8 cellular contexts compared by ENCODE assay signal in the genomic region with DNA sequence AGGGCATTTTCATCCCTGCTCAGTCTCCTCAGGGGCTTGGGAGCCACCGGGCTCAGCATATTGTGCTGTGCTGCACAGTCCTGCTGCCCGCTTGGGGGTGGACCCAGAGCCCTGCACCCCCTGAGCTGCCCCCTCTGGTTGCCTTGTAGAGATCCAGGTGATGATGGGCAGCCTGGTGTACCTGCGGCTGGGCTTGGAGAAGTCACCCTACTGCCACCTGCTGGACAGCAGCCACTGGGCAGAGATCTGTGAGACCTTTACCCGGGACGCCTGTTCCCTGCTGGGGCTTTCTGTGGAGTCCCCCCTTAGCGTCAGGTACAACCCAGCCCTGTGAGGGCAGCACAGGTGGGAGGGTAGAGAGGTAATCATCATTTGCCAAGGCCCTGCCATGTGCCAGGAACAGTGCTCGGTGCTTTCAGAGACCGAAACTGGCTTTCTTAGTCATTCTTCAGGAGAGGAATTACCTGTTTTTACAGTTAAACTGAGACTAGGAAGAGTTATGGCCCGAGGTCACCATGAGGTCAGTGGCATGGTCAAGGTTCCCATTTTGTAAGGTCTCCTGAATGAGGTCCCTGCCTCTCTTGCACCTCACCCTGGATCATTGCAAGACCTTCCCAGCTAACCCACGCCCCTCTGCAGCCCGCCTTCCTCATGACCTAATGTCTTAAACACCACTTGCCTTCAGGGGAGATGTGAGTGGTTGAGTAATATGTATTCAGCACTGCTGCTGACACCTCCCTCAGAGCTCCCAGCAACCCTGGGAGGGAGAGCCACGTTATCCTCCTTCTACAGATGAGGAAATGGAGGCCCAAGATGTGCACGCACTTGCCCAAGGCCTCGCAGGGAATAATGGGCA. TPM values are rescaled to one million over a fixed set of nuclear protein-coding genes. Genes with fewer than 3 reads are reported as not detected.
DNase-seq lines count a peak whose midpoint lies in the region; ATAC-seq, FAIRE-seq and TF ChIP-seq lines count a peak whose summit lies in the region.

No MANE protein-coding gene starts in this region.

- H2AFZ ChIP-seq in astrocyte (ENCODE audit: low read depth, low read length) (no peak overlapping the region), keratinocyte (ENCODE audit: control insufficient read depth, low read length) (no peak overlapping the region)

- H3K4me1 ChIP-seq in astrocyte (ENCODE audit: insufficient read depth, low read length) (no peaks in the 10 kb centered on the region), keratinocyte (ENCODE audit: control insufficient read depth, extremely low read depth, insufficient read depth, low read length) (peaks cover 15% of the 10 kb centered on the region)

- dilution Hi-C loops in keratinocyte (cut with MboI; ENCODE audit: extremely low pct_ligation_motif_present, low sequenced_read_pairs) = no loop called here

- H3K9ac ChIP-seq in astrocyte (ENCODE audit: low read length) (no peak overlapping the region), keratinocyte (ENCODE audit: control insufficient read depth, extremely low read depth, insufficient read depth, low read length) (peak overlapping the region; percentile 53)

- no peaks in the 10 kb centered on the region for H3K9me3 ChIP-seq in MG63
- H3K9me3 ChIP-seq in astrocyte (ENCODE audit: insufficient read depth, low read depth, low read length) = no peaks in the 10 kb centered on the region
- no peaks in the 10 kb centered on the region for H3K9me3 ChIP-seq in keratinocyte (ENCODE audit: control insufficient read depth, low read depth, low read length)

- DNase-seq in MG63 = peak; percentile 55
- peak; percentile 47 to 67 (median 60) for DNase-seq in T-helper 2 cell
- DNase-seq in astrocyte (ENCODE audit: low read depth) = no peak
- peak; percentile 65 for DNase-seq in keratinocyte (ENCODE audit: low read depth, low spot score)
- peak; percentile 53 to 56 (median 55) for DNase-seq in stimulated activated CD4-positive, alpha-beta T cell treated with anti-CD3 and anti-CD28 coated beads, TNF-alpha, amount 100 ng/mL, for 1 hour (ENCODE audit: low read depth in 3 of 3, low spot score in 1 of 3)
- DNase-seq in NCI-H524 treated with DMSO at 0.1 percent for 48 hours (lab: John Stamatoyannopoulos, UW) = no peak

- H3K4me1 Mint-ChIP-seq in astrocyte (ENCODE audit: low read depth, unreplicated experiment) = peaks cover 3% of the 10 kb centered on the region

- no peaks in the 10 kb centered on the region for H3K9me3 Mint-ChIP-seq in astrocyte (ENCODE audit: unreplicated experiment)

- H3K4me2 ChIP-seq in astrocyte (ENCODE audit: low read length) = no peak overlapping the region
- H3K4me2 ChIP-seq in keratinocyte (ENCODE audit: control insufficient read depth, extremely low read depth, insufficient read depth, low read depth, low read length) = peak overlapping the region; percentile 47

- no peaks in the 10 kb centered on the region for H3K27me3 Mint-ChIP-seq in astrocyte (ENCODE audit: low read depth, unreplicated experiment)

- peak; percentile 60 for ATAC-seq in GM21381 (IDR thresholded peaks at IDR 0.05; ENCODE audit: unreplicated experiment)

- H4K20me1 ChIP-seq in astrocyte (ENCODE audit: insufficient read depth, low read length) (peaks cover 38% of the 10 kb centered on the region), keratinocyte (ENCODE audit: control insufficient read depth, extremely low read depth, insufficient read depth, low read length) (peaks cover 8% of the 10 kb centered on the region)

- peak; percentile 93 for TF ChIP-seq CTCF in C4-2B (conservative IDR thresholded peaks at IDR 0.05)
- peak; percentile 62 for TF ChIP-seq CTCF in astrocyte (IDR thresholded peaks at IDR 0.05; ENCODE audit: insufficient read depth, low read depth, low read length)
- TF ChIP-seq CTCF in keratinocyte (optimal IDR thresholded peaks at IDR 0.05 in 1 of 3, IDR thresholded peaks at IDR 0.05 in 1 of 3, conservative IDR thresholded peaks at IDR 0.05 in 1 of 3; ENCODE audit: extremely low read depth in 1 of 3, insufficient read depth in 2 of 3, low read length in 3 of 3) = peak; percentile 89 to 91 (median 90)

- H3K9me1 ChIP-seq in keratinocyte (ENCODE audit: control insufficient read depth, extremely low read depth, insufficient read depth, low read length) = no peaks in the 10 kb centered on the region

- peaks cover 2% of the 10 kb centered on the region for H3K79me2 ChIP-seq in astrocyte (ENCODE audit: insufficient read depth, low read length)
- peaks cover 2% of the 10 kb centered on the region for H3K79me2 ChIP-seq in keratinocyte (ENCODE audit: control insufficient read depth, insufficient read depth, low read length)

- H3K36me3 Mint-ChIP-seq in astrocyte (ENCODE audit: low read depth, unreplicated experiment) = peaks cover 16% of the 10 kb centered on the region

- FAIRE-seq in astrocyte (lab: Jason Lieb, UNC) (no peak), keratinocyte (lab: Jason Lieb, UNC) (peak; percentile 79)

- no peak overlapping the region for H3K27ac Mint-ChIP-seq in astrocyte (ENCODE audit: unreplicated experiment)

- no peak overlapping the region for H3K4me3 Mint-ChIP-seq in astrocyte (ENCODE audit: unreplicated experiment)

- H3K36me3 ChIP-seq in MG63 (peaks cover 94% of the 10 kb centered on the region), astrocyte (ENCODE audit: insufficient read depth, low read length) (peaks cover 45% of the 10 kb centered on the region), keratinocyte (ENCODE audit: control insufficient read depth in 2 of 2, extremely low read depth in 1 of 2, insufficient read depth in 2 of 2, low read length in 2 of 2) (peaks cover 43 to 53% of the 10 kb centered on the region in 2 experiments)

- H3K27me3 ChIP-seq in MG63 (no peaks in the 10 kb centered on the region), astrocyte (ENCODE audit: insufficient read depth, low read length) (no peaks in the 10 kb centered on the region), keratinocyte (ENCODE audit: control insufficient read depth, extremely low read depth, insufficient read depth, low read length) (no peaks in the 10 kb centered on the region)

- H3K4me3 ChIP-seq in MG63 = no peak overlapping the region
- H3K4me3 ChIP-seq in astrocyte (ENCODE audit: insufficient read depth, low read depth, low read length) = no peak overlapping the region
- H3K4me3 ChIP-seq in keratinocyte (ENCODE audit: control insufficient read depth in 2 of 3, extremely low read depth in 1 of 3, insufficient read depth in 2 of 3, low read depth in 1 of 3, low read length in 3 of 3) = no peak overlapping the region

- H3K27ac ChIP-seq in C4-2B (no peak overlapping the region), astrocyte (ENCODE audit: low read depth, low read length) (no peak overlapping the region), keratinocyte (ENCODE audit: control insufficient read depth, insufficient read depth, low read length) (peak overlapping the region; percentile 77)

RNA-seq across cellular contexts. Expression of a gene that starts 7.5 kb away (rescaled TPM):
- total RNA-seq in MG63 (2014; rRNA removed; shearing (Covaris generic); ENCODE audit: low replicate concordance) = 441 and 476 TPM in 2 replicates
- total RNA-seq in astrocyte = 135 and 149 TPM in 2 replicates
- 144 to 186 TPM (median 175 TPM) in 3 replicates for polyA plus RNA-seq in keratinocyte
- 55.0 TPM for polyA plus RNA-seq in keratinocyte (2011; ENCODE audit: low read depth)
- polyA plus RNA-seq in keratinocyte (2011; cell fraction: cytosol; rRNA removed) = 161 and 229 TPM in 2 replicates
- 73.0 and 74.2 TPM in 2 replicates for polyA plus RNA-seq in keratinocyte (2011; cell fraction: nucleus; rRNA removed)
- polyA plus RNA-seq in keratinocyte (2012; ENCODE audit: low replicate concordance) = 154 and 229 TPM in 2 replicates
- 63.5 to 87.2 TPM (median 78.0 TPM) in 3 replicates for polyA minus RNA-seq in keratinocyte
- polyA minus RNA-seq in keratinocyte (2011; cell fraction: cytosol; rRNA and poly(A)+ RNA removed) = 167 TPM
- polyA minus RNA-seq in keratinocyte (2011; cell fraction: nucleus; rRNA and poly(A)+ RNA removed) = 22.8 and 23.2 TPM in 2 replicates

RNA-seq across cellular contexts. Expression of a gene that starts 15.4 kb away (rescaled TPM):
- total RNA-seq in MG63 (2014; rRNA removed; shearing (Covaris generic); ENCODE audit: low replicate concordance) = 39.8 and 54.2 TPM in 2 replicates
- 14.3 and 15.7 TPM in 2 replicates for total RNA-seq in astrocyte
- 15.5 to 20.2 TPM (median 15.8 TPM) in 3 replicates for polyA plus RNA-seq in keratinocyte
- 22.2 TPM for polyA plus RNA-seq in keratinocyte (2011; ENCODE audit: low read depth)
- 12.3 and 16.5 TPM in 2 replicates for polyA plus RNA-seq in keratinocyte (2011; cell fraction: cytosol; rRNA removed)
- 24.9 and 27.3 TPM in 2 replicates for polyA plus RNA-seq in keratinocyte (2011; cell fraction: nucleus; rRNA removed)
- 13.7 and 27.7 TPM in 2 replicates for polyA plus RNA-seq in keratinocyte (2012; ENCODE audit: low replicate concordance)
- 14.9 to 21.6 TPM (median 17.6 TPM) in 3 replicates for polyA minus RNA-seq in keratinocyte
- polyA minus RNA-seq in keratinocyte (2011; cell fraction: cytosol; rRNA and poly(A)+ RNA removed) = 10.0 TPM
- polyA minus RNA-seq in keratinocyte (2011; cell fraction: nucleus; rRNA and poly(A)+ RNA removed) = 9.2 and 11.3 TPM in 2 replicates

RNA-seq across cellular contexts. Expression of a gene that starts 32.9 kb away (rescaled TPM):
- total RNA-seq in MG63 (2014; rRNA removed; shearing (Covaris generic); ENCODE audit: low replicate concordance) = 1.0 and 2.3 TPM in 2 replicates
- 0.75 and 1.3 TPM in 2 replicates for total RNA-seq in astrocyte
- polyA plus RNA-seq in keratinocyte = 1.0 to 1.9 TPM (median 1.3 TPM) in 3 replicates
- 0.99 TPM for polyA plus RNA-seq in keratinocyte (2011; ENCODE audit: low read depth)
- 0.77 and 1.4 TPM in 2 replicates for polyA plus RNA-seq in keratinocyte (2011; cell fraction: cytosol; rRNA removed)
- polyA plus RNA-seq in keratinocyte (2011; cell fraction: nucleus; rRNA removed) = 2.6 and 3.3 TPM in 2 replicates
- polyA plus RNA-seq in keratinocyte (2012; ENCODE audit: low replicate concordance) = 1.9 TPM in 2 replicates
- 1.1 to 2.8 TPM (median 1.4 TPM) in 3 replicates for polyA minus RNA-seq in keratinocyte
- 3.6 TPM for polyA minus RNA-seq in keratinocyte (2011; cell fraction: cytosol; rRNA and poly(A)+ RNA removed)
- 2.0 and 2.2 TPM in 2 replicates for polyA minus RNA-seq in keratinocyte (2011; cell fraction: nucleus; rRNA and poly(A)+ RNA removed)

RNA-seq across cellular contexts. Expression of a gene that starts 41.0 kb away (rescaled TPM):
- total RNA-seq in MG63 (2014; rRNA removed; shearing (Covaris generic); ENCODE audit: low replicate concordance) = not detected in 2 replicates
- not detected in 2 replicates for total RNA-seq in astrocyte
- polyA plus RNA-seq in keratinocyte = not detected in 3 replicates
- polyA plus RNA-seq in keratinocyte (2011; ENCODE audit: low read depth) = not detected
- not detected in 2 replicates for polyA plus RNA-seq in keratinocyte (2011; cell fraction: cytosol; rRNA removed)
- not detected in 2 replicates for polyA plus RNA-seq in keratinocyte (2011; cell fraction: nucleus; rRNA removed)
- not detected in 2 replicates for polyA plus RNA-seq in keratinocyte (2012; ENCODE audit: low replicate concordance)
- polyA minus RNA-seq in keratinocyte = not detected in 3 replicates
- not detected for polyA minus RNA-seq in keratinocyte (2011; cell fraction: cytosol; rRNA and poly(A)+ RNA removed)
- not detected in 2 replicates for polyA minus RNA-seq in keratinocyte (2011; cell fraction: nucleus; rRNA and poly(A)+ RNA removed)

RNA-seq across cellular contexts. Expression of a gene that starts 58.1 kb away (rescaled TPM):
- total RNA-seq in MG63 (2014; rRNA removed; shearing (Covaris generic); ENCODE audit: low replicate concordance) = 250 and 316 TPM in 2 replicates
- total RNA-seq in astrocyte = 184 and 199 TPM in 2 replicates
- 102 to 161 TPM (median 146 TPM) in 3 replicates for polyA plus RNA-seq in keratinocyte
- 142 TPM for polyA plus RNA-seq in keratinocyte (2011; ENCODE audit: low read depth)
- 106 and 125 TPM in 2 replicates for polyA plus RNA-seq in keratinocyte (2011; cell fraction: cytosol; rRNA removed)
- polyA plus RNA-seq in keratinocyte (2011; cell fraction: nucleus; rRNA removed) = 105 and 124 TPM in 2 replicates
- polyA plus RNA-seq in keratinocyte (2012; ENCODE audit: low replicate concordance) = 98.8 and 167 TPM in 2 replicates
- 37.9 to 59.2 TPM (median 53.2 TPM) in 3 replicates for polyA minus RNA-seq in keratinocyte
- polyA minus RNA-seq in keratinocyte (2011; cell fraction: cytosol; rRNA and poly(A)+ RNA removed) = 85.0 TPM
- 24.6 and 33.4 TPM in 2 replicates for polyA minus RNA-seq in keratinocyte (2011; cell fraction: nucleus; rRNA and poly(A)+ RNA removed)

Comparison
In these comparisons a context has a peak if more than half of its experiments do, and no peak if none do; other contexts are left out.
1. DNase-seq: peak in MG63 (single experiment), T-helper 2 cell (5 of 5), keratinocyte (single experiment) and stimulated activated CD4-positive, alpha-beta T cell treated with anti-CD3 and anti-CD28 coated beads, TNF-alpha, amount 100 ng/mL, for 1 hour (3 of 3); none in astrocyte (single experiment) and NCI-H524 treated with DMSO at 0.1 percent for 48 hours (single experiment).
2. Peak in every context shown above with its lines, with median percentiles within 50 percentile points of each other: CTCF ChIP-seq.